In genomic region chr6:26400626-26401025, GRCh38 we compare ENCODE assay signal across 11 cellular contexts. TPM values are rescaled to one million over a fixed set of nuclear protein-coding genes. Genes with fewer than 3 reads are reported as not detected.
DNase-seq lines count a peak whose midpoint lies in the region; ATAC-seq, FAIRE-seq and TF ChIP-seq lines count a peak whose summit lies in the region.
"Had no signal": no experiment of that assay in that cellular context is flagged by ENCODE, and none has a peak within 500 bp of the region (broad histone marks: within the 10 kb centered on the region; RNA-seq: fewer than 3 reads in every experiment).

No MANE protein-coding gene starts in this region.

- POLR2A ChIA-PET in endothelial cell of umbilical vein (lab: Charles Lee): no interaction called here

- no peak for TF ChIP-seq POLR2A in endothelial cell of umbilical vein (IDR thresholded peaks at IDR 0.05; ENCODE audit: low read depth, low read length)

- H3K36me3 ChIP-seq in BLaER1 treated with 17β-estradiol and CSF1 and Interleukin-3, amounts not matched to agents 10 nM and 100 nM: peaks cover 0 to 11% (median 8%) of the 10 kb centered on the region in 11 experiments; a peak in 11 of 22 replicates
- H3K36me3 ChIP-seq in endothelial cell of umbilical vein (ENCODE audit: control insufficient read depth in 2 of 2, extremely low read depth in 1 of 2, insufficient read depth in 2 of 2, low read length in 2 of 2): no peaks in the 10 kb centered on the region
- H3K36me3 ChIP-seq: gastrocnemius medialis had no signal

- no peaks in the 10 kb centered on the region for H3K27me3 ChIP-seq in BLaER1 treated with 17β-estradiol and CSF1 and Interleukin-3, amounts not matched to agents 10 nM and 100 nM
- no peaks in the 10 kb centered on the region for H3K27me3 ChIP-seq in endothelial cell of umbilical vein (ENCODE audit: control insufficient read depth in 2 of 2, insufficient read depth in 2 of 2, low read length in 2 of 2)
- H3K27me3 ChIP-seq: gastrocnemius medialis had no signal

- H3K4me1 ChIP-seq in BLaER1 treated with 17β-estradiol and CSF1 and Interleukin-3, amounts not matched to agents 10 nM and 100 nM: peaks cover 38 to 45% (median 43%) of the 10 kb centered on the region in 10 experiments
- H3K4me1 ChIP-seq in endothelial cell of umbilical vein (ENCODE audit: control insufficient read depth, extremely low read depth, insufficient read depth, low read length): peaks cover 2% of the 10 kb centered on the region

- peaks cover 3% of the 10 kb centered on the region for H3K36me3 Mint-ChIP-seq in chondrocyte (ENCODE audit: low read depth)

- H3K9ac ChIP-seq in BLaER1 treated with 17β-estradiol and CSF1 and Interleukin-3, amounts not matched to agents 10 nM and 100 nM: no peak overlapping the region
- H3K9ac ChIP-seq in endothelial cell of umbilical vein (replicated peaks; ENCODE audit: extremely low read depth, insufficient read depth, low read length): no peak overlapping the region

- intact Hi-C loops in endothelial cell of umbilical vein (cut with micrococcal nuclease): no loop called here

- TF ChIP-seq CTCF in endothelial cell of umbilical vein (IDR thresholded peaks at IDR 0.05; ENCODE audit: extremely low read depth in 1 of 2, insufficient read depth in 1 of 2, low read depth in 1 of 2, low read length in 2 of 2) (no peak), chondrocyte (IDR thresholded peaks at IDR 0.05) (no peak)

- peaks cover 13% of the 10 kb centered on the region for H3K4me1 Mint-ChIP-seq in chondrocyte (ENCODE audit: low read depth)

- no peak for FAIRE-seq in endothelial cell of umbilical vein (lab: Jason Lieb, UNC)

- CTCF ChIA-PET in endothelial cell of umbilical vein (lab: Charles Lee): interaction anchor here (2.3 kb wide), 1 partner anchor 59 kb away, joined by 7 read pairs; no protein-coding TSS in a partner anchor

- no peaks in the 10 kb centered on the region for H3K9me3 Mint-ChIP-seq in chondrocyte (ENCODE audit: low read depth)
- H3K9me3 Mint-ChIP-seq: neural crest cell had no signal

- no peaks in the 10 kb centered on the region for H3K9me1 ChIP-seq in endothelial cell of umbilical vein (replicated peaks; ENCODE audit: control insufficient read depth, extremely low read depth, insufficient read depth, low read length)

- DNase-seq in GF-D8 (lab: John Stamatoyannopoulos, UW) (peak; percentile 37), OCI-M1 (lab: John Stamatoyannopoulos, UW) (peak; percentile 49), endothelial cell of umbilical vein (ENCODE audit: low read depth, low spot score) (no peak), chondrocyte (ENCODE audit: low spot score) (no peak)
- DNase-seq in stimulated activated CD4-positive, alpha-beta T cell treated with anti-CD3 and anti-CD28 coated beads, Interleukin-4, amount 100 ng/mL, for 4 hours: no peak
- DNase-seq: activated CD4-positive, CD25-positive, alpha-beta regulatory T cell; gastrocnemius medialis had no signal

- H3K4me3 ChIP-seq in BLaER1 treated with 17β-estradiol and CSF1 and Interleukin-3, amounts not matched to agents 10 nM and 100 nM: no peak overlapping the region
- H3K4me3 ChIP-seq in endothelial cell of umbilical vein (replicated peaks in 1 of 3; ENCODE audit: insufficient read depth in 1 of 3, low read depth in 1 of 3, low read length in 3 of 3): no peak overlapping the region

- BruUV-seq in endothelial cell of umbilical vein (replicated peaks; lab: Mats Ljungman, UMichigan): no TSS peak

- H2AFZ ChIP-seq in endothelial cell of umbilical vein (ENCODE audit: low read depth, low read length): peak overlapping the region; percentile 12

- H3K79me2 ChIP-seq in endothelial cell of umbilical vein (ENCODE audit: control insufficient read depth, insufficient read depth, low read length): no peaks in the 10 kb centered on the region

- dilution Hi-C loops in endothelial cell of umbilical vein (cut with MboI; ENCODE audit: extremely low pct_ligation_motif_present, low sequenced_read_pairs): no loop called here

- no peak overlapping the region for H3K4me3 Mint-ChIP-seq in chondrocyte (ENCODE audit: unreplicated experiment)

- no peaks in the 10 kb centered on the region for H4K20me1 ChIP-seq in BLaER1 treated with 17β-estradiol and CSF1 and Interleukin-3, amounts not matched to agents 10 nM and 100 nM
- no peaks in the 10 kb centered on the region for H4K20me1 ChIP-seq in endothelial cell of umbilical vein (replicated peaks; ENCODE audit: control insufficient read depth, extremely low read depth, insufficient read depth, low read length)

- no peak overlapping the region for H3K27ac Mint-ChIP-seq in chondrocyte (ENCODE audit: unreplicated experiment)

- peak overlapping the region; percentile 39 to 94 (median 82); a peak in 19 of 22 replicates for H3K4me2 ChIP-seq in BLaER1 treated with 17β-estradiol and CSF1 and Interleukin-3, amounts not matched to agents 10 nM and 100 nM
- no peak overlapping the region for H3K4me2 ChIP-seq in endothelial cell of umbilical vein (ENCODE audit: insufficient read depth, low read length)

- no peaks in the 10 kb centered on the region for H3K27me3 Mint-ChIP-seq in chondrocyte (ENCODE audit: low read depth)

- no peak overlapping the region for H3K27ac ChIP-seq in BLaER1 treated with 17β-estradiol and CSF1 and Interleukin-3, amounts not matched to agents 10 nM and 100 nM
- no peak overlapping the region for H3K27ac ChIP-seq in endothelial cell of umbilical vein (ENCODE audit: insufficient read depth, low read depth, low read length)

- ATAC-seq in HG03159 (IDR thresholded peaks at IDR 0.05; ENCODE audit: unreplicated experiment) (no peak), GM18520 (IDR thresholded peaks at IDR 0.05; ENCODE audit: unreplicated experiment) (no peak)
- ATAC-seq: gastrocnemius medialis had no signal

- no peaks in the 10 kb centered on the region for H3K9me3 ChIP-seq in BLaER1 treated with 17β-estradiol and CSF1 and Interleukin-3, amounts not matched to agents 10 nM and 100 nM (replicated peaks in 1 of 11)
- no peaks in the 10 kb centered on the region for H3K9me3 ChIP-seq in endothelial cell of umbilical vein (replicated peaks; ENCODE audit: control insufficient read depth, insufficient read depth, low read length)
- H3K9me3 ChIP-seq: gastrocnemius medialis had no signal

RNA-seq across cellular contexts. Expression of gene BTN3A1, which starts 1.4 kb away (rescaled TPM):
- total RNA-seq in endothelial cell of umbilical vein (9.0 and 12.1 TPM in 2 replicates), chondrocyte (10.9 to 19.3 TPM (median 11.6 TPM) in 3 replicates)
- polyA plus RNA-seq in endothelial cell of umbilical vein: 6.8 and 7.6 TPM in 2 replicates
- polyA plus RNA-seq in endothelial cell of umbilical vein (2011; cell fraction: cytosol; rRNA removed): 7.5 and 7.8 TPM in 2 replicates
- 33.7 and 33.9 TPM in 2 replicates for polyA plus RNA-seq in endothelial cell of umbilical vein (2011; cell fraction: nucleus; rRNA removed)
- polyA plus RNA-seq in endothelial cell of umbilical vein (2012): 8.8 and 10.9 TPM in 2 replicates
- 26.7 and 31.1 TPM in 2 replicates for polyA minus RNA-seq in endothelial cell of umbilical vein
- 4.3 TPM for polyA minus RNA-seq in endothelial cell of umbilical vein (2011; cell fraction: cytosol; rRNA and poly(A)+ RNA removed)
- polyA minus RNA-seq in endothelial cell of umbilical vein (2011; cell fraction: nucleus; rRNA and poly(A)+ RNA removed): 6.7 and 9.7 TPM in 2 replicates

RNA-seq across cellular contexts. Expression of gene BTN2A2, which starts 17.7 kb away (rescaled TPM):
- total RNA-seq in endothelial cell of umbilical vein (13.2 and 18.4 TPM in 2 replicates), chondrocyte (18.0 to 18.9 TPM (median 18.2 TPM) in 3 replicates)
- polyA plus RNA-seq in endothelial cell of umbilical vein: 13.4 and 15.3 TPM in 2 replicates
- 12.6 and 12.7 TPM in 2 replicates for polyA plus RNA-seq in endothelial cell of umbilical vein (2011; cell fraction: cytosol; rRNA removed)
- 44.7 and 51.3 TPM in 2 replicates for polyA plus RNA-seq in endothelial cell of umbilical vein (2011; cell fraction: nucleus; rRNA removed)
- 13.8 TPM in 2 replicates for polyA plus RNA-seq in endothelial cell of umbilical vein (2012)
- 37.5 and 40.9 TPM in 2 replicates for polyA minus RNA-seq in endothelial cell of umbilical vein
- not detected for polyA minus RNA-seq in endothelial cell of umbilical vein (2011; cell fraction: cytosol; rRNA and poly(A)+ RNA removed)
- polyA minus RNA-seq in endothelial cell of umbilical vein (2011; cell fraction: nucleus; rRNA and poly(A)+ RNA removed): 32.4 and 37.7 TPM in 2 replicates

RNA-seq across cellular contexts. Expression of gene BTN3A2, which starts 35.6 kb away (rescaled TPM):
- total RNA-seq in endothelial cell of umbilical vein: 14.2 and 17.9 TPM in 2 replicates
- polyA plus RNA-seq in endothelial cell of umbilical vein: 6.4 and 8.6 TPM in 2 replicates
- polyA plus RNA-seq in endothelial cell of umbilical vein (2011; cell fraction: cytosol; rRNA removed): 12.7 and 12.9 TPM in 2 replicates
- polyA plus RNA-seq in endothelial cell of umbilical vein (2011; cell fraction: nucleus; rRNA removed): 16.0 and 20.4 TPM in 2 replicates
- polyA plus RNA-seq in endothelial cell of umbilical vein (2012): 10.0 and 11.5 TPM in 2 replicates
- polyA minus RNA-seq in endothelial cell of umbilical vein: 18.8 and 27.3 TPM in 2 replicates
- 8.3 TPM for polyA minus RNA-seq in endothelial cell of umbilical vein (2011; cell fraction: cytosol; rRNA and poly(A)+ RNA removed)
- 7.5 and 10.5 TPM in 2 replicates for polyA minus RNA-seq in endothelial cell of umbilical vein (2011; cell fraction: nucleus; rRNA and poly(A)+ RNA removed)
- 7.2 to 18.0 TPM (median 7.7 TPM) in 3 replicates for total RNA-seq in chondrocyte

RNA-seq across cellular contexts. Expression of gene BTN3A3, which starts 39.7 kb away (rescaled TPM):
- 7.5 and 10.9 TPM in 2 replicates for total RNA-seq in endothelial cell of umbilical vein
- 5.9 and 8.1 TPM in 2 replicates for polyA plus RNA-seq in endothelial cell of umbilical vein
- polyA plus RNA-seq in endothelial cell of umbilical vein (2011; cell fraction: cytosol; rRNA removed): 8.5 and 9.0 TPM in 2 replicates
- polyA plus RNA-seq in endothelial cell of umbilical vein (2011; cell fraction: nucleus; rRNA removed): 29.1 and 32.3 TPM in 2 replicates
- 9.6 and 11.4 TPM in 2 replicates for polyA plus RNA-seq in endothelial cell of umbilical vein (2012)
- polyA minus RNA-seq in endothelial cell of umbilical vein: 15.9 and 27.7 TPM in 2 replicates
- polyA minus RNA-seq in endothelial cell of umbilical vein (2011; cell fraction: cytosol; rRNA and poly(A)+ RNA removed): 8.6 TPM
- 11.5 and 12.1 TPM in 2 replicates for polyA minus RNA-seq in endothelial cell of umbilical vein (2011; cell fraction: nucleus; rRNA and poly(A)+ RNA removed)
- total RNA-seq in chondrocyte: 8.6 to 23.7 TPM (median 9.3 TPM) in 3 replicates

RNA-seq across cellular contexts. Expression of gene BTN2A1, which starts 57.1 kb away (rescaled TPM):
- total RNA-seq in endothelial cell of umbilical vein: 23.4 and 25.1 TPM in 2 replicates
- 26.3 and 31.9 TPM in 2 replicates for polyA plus RNA-seq in endothelial cell of umbilical vein
- 29.5 and 32.1 TPM in 2 replicates for polyA plus RNA-seq in endothelial cell of umbilical vein (2011; cell fraction: cytosol; rRNA removed)
- polyA plus RNA-seq in endothelial cell of umbilical vein (2011; cell fraction: nucleus; rRNA removed): 62.1 and 68.7 TPM in 2 replicates
- 21.3 and 25.6 TPM in 2 replicates for polyA plus RNA-seq in endothelial cell of umbilical vein (2012)
- 29.3 and 39.5 TPM in 2 replicates for polyA minus RNA-seq in endothelial cell of umbilical vein
- 3.9 TPM for polyA minus RNA-seq in endothelial cell of umbilical vein (2011; cell fraction: cytosol; rRNA and poly(A)+ RNA removed)
- polyA minus RNA-seq in endothelial cell of umbilical vein (2011; cell fraction: nucleus; rRNA and poly(A)+ RNA removed): 18.5 and 20.2 TPM in 2 replicates
- 28.3 to 33.6 TPM (median 33.3 TPM) in 3 replicates for total RNA-seq in chondrocyte

Comparison
In these comparisons a context has a peak if more than half of its experiments do, and no peak if none do; other contexts are left out.
1. DNase-seq: peak in GF-D8 (single experiment) and OCI-M1 (single experiment); none in endothelial cell of umbilical vein (single experiment), stimulated activated CD4-positive, alpha-beta T cell treated with anti-CD3 and anti-CD28 coated beads, Interleukin-4, amount 100 ng/mL, for 4 hours (0 of 2) and chondrocyte (single experiment).